Comparison of ENCODE assay signal across 9 cellular contexts in genomic region chrX:37590047-37590446, GRCh38. TPM values are rescaled to one million over a fixed set of nuclear protein-coding genes. Genes with fewer than 3 reads are reported as not detected.
"Had no signal": no experiment of that assay in that cellular context is flagged by ENCODE, and none has a peak within 500 bp of the region (broad histone marks: within the 10 kb centered on the region; RNA-seq: fewer than 3 reads in every experiment).

No MANE protein-coding gene starts in this region.

- H3K27ac ChIP-seq: GM23248, HL-60 had no signal

- H3K27ac Mint-ChIP-seq: HFFc6, IgD-negative memory B cell had no signal

- H3K4me1 ChIP-seq: HAP-1 had no signal

- H3K4me3 ChIP-seq: GM23248, HAP-1 had no signal

- H3K4me3 Mint-ChIP-seq: HFFc6, IgD-negative memory B cell had no signal

- ATAC-seq: HCT116 had no signal

- H3K9me3 Mint-ChIP-seq: HFFc6 had no signal

- H2AFZ ChIP-seq: GM23248 had no signal

- H3K9me3 ChIP-seq: HAP-1 had no signal

- H3K36me3 ChIP-seq: HAP-1 had no signal

- H3K9ac ChIP-seq: GM23248 had no signal

- DNase-seq: GM23248, GOT3, H7, HFFc6, KG1 had no signal

- H3K4me1 Mint-ChIP-seq: IgD-negative memory B cell had no signal

RNA-seq across cellular contexts. Expression of gene LANCL3, which starts 18.6 kb away (rescaled TPM):
- total RNA-seq: GM23248 had no signal
- polyA plus RNA-seq: GM23248 had no signal
